ENCODE assay signal across 30 cellular contexts in genomic region chr3:54856271-54856670, GRCh38.
"Had no signal": no experiment of that assay in that cellular context is flagged by ENCODE, and none has a peak within 500 bp of the region (broad histone marks: within the 10 kb centered on the region; RNA-seq: fewer than 3 reads in every experiment).

No MANE protein-coding gene starts in this region.

- H3K36me3 ChIP-seq: pancreas, sigmoid colon, thyroid gland, upper lobe of left lung, vagina had no signal

- H3K4me2 ChIP-seq: smooth muscle cell had no signal

- H3K9me3 ChIP-seq: pancreas, psoas muscle, sigmoid colon, thyroid gland, upper lobe of left lung, vagina had no signal

- H3K27ac ChIP-seq: pancreas, psoas muscle, sigmoid colon, thyroid gland, upper lobe of left lung, vagina had no signal

- ATAC-seq: activated CD8-positive, alpha-beta T cell treated with anti-CD3 and anti-CD28 coated beads for 36 hours; activated T-cell treated with anti-CD3 and anti-CD28 coated beads, Interleukin-2, amount 50 U/mL, for 4 hours; activated T-helper 17 cell treated with anti-CD3 and anti-CD28 coated beads, Interleukin-2, amount 50 U/mL, for 72 hours; esophagus mucosa; naive thymus-derived CD4-positive, alpha-beta T cell; pancreas; psoas muscle; stimulated activated memory B cell treated with anti-CD40 and anti-IgM and Interleukin-4, amounts not matched to agents 10 μg/mL and 1 μg/mL and 100 μg/mL, for 72 hours; stimulated activated naive CD8-positive, alpha-beta T cell treated with anti-CD3 and anti-CD28 coated beads, Interleukin-15, amount 100 ng/mL, for 72 hours; WTC11 had no signal

- H3K27me3 ChIP-seq: sigmoid colon, thyroid gland, upper lobe of left lung, vagina had no signal

- DNase-seq: activated CD4-positive, alpha-beta T cell treated with anti-CD3 and anti-CD28 coated beads, Interleukin-2, amount 50 U/mL, for 1 hour; activated CD8-positive, alpha-beta T cell treated with anti-CD3 and anti-CD28 coated beads for 36 hours; activated gamma-delta T cell treated with Interleukin-2 at 50 U/mL for 16 hours; activated naive CD4-positive, alpha-beta T cell treated with anti-CD3 and anti-CD28 coated beads, Interleukin-2, amount 50 U/mL, for 16 hours; activated T-cell treated with anti-CD3 and anti-CD28 coated beads, Interleukin-2, amount 50 U/mL, for 4 hours; amniotic stem cell; caudate nucleus; endodermal cell; foreskin fibroblast; head of caudate nucleus; hippocampal formation; kidney; naive thymus-derived CD4-positive, alpha-beta T cell; pancreas; psoas muscle; sigmoid colon; stimulated activated CD4-positive, alpha-beta T cell treated with anti-CD3 and anti-CD28 coated beads, Interleukin-1b, Interleukin-23, amount 100 ng/mL, for 48 hours; stimulated activated CD4-positive, alpha-beta T cell treated with anti-CD3 and anti-CD28 coated beads, Interleukin-4, amount 100 ng/mL, for 4 hours; stimulated activated CD8-positive, alpha-beta memory T cell treated with anti-CD3 and anti-CD28 coated beads, Interleukin-4, amount 100 ng/mL, for 48 hours; stimulated activated naive CD8-positive, alpha-beta T cell treated with anti-CD3 and anti-CD28 coated beads, Interleukin-15, amount 100 ng/mL, for 72 hours; substantia nigra; T1000; thyroid gland; upper lobe of left lung had no signal

- H3K4me3 ChIP-seq: pancreas, psoas muscle, sigmoid colon, smooth muscle cell, thyroid gland, upper lobe of left lung, vagina had no signal

- H3K4me1 ChIP-seq: pancreas, upper lobe of left lung had no signal
